Comparison of ENCODE assay signal across 13 cellular contexts in genomic region chr10:6396652-6397051, GRCh38.
DNase-seq lines count a peak whose midpoint lies in the region; ATAC-seq, FAIRE-seq and TF ChIP-seq lines count a peak whose summit lies in the region.
"Had no signal": no experiment of that assay in that cellular context is flagged by ENCODE, and none has a peak within 500 bp of the region (broad histone marks: within the 10 kb centered on the region; RNA-seq: fewer than 3 reads in every experiment).

No MANE protein-coding gene starts in this region.

- H3K4me1 Mint-ChIP-seq in astrocyte (ENCODE audit: low read depth, unreplicated experiment): peaks cover 18% of the 10 kb centered on the region
- peaks cover 16% of the 10 kb centered on the region for H3K4me1 Mint-ChIP-seq in memory B cell

- H3K27ac Mint-ChIP-seq in astrocyte (ENCODE audit: unreplicated experiment) (no peak overlapping the region), memory B cell (peak overlapping the region; percentile 15)

- H3K79me2 ChIP-seq in astrocyte (ENCODE audit: insufficient read depth, low read length): no peaks in the 10 kb centered on the region

- H3K9me3 ChIP-seq in astrocyte (ENCODE audit: insufficient read depth, low read depth, low read length) (no peaks in the 10 kb centered on the region), suprapubic skin (no peaks in the 10 kb centered on the region)
- H3K9me3 ChIP-seq: ascending aorta, mucosa of descending colon had no signal

- H3K27me3 ChIP-seq in astrocyte (ENCODE audit: insufficient read depth, low read length) (no peaks in the 10 kb centered on the region), suprapubic skin (no peaks in the 10 kb centered on the region)
- H3K27me3 ChIP-seq: ascending aorta had no signal

- H3K27me3 Mint-ChIP-seq in astrocyte (ENCODE audit: low read depth, unreplicated experiment) (peaks cover 4% of the 10 kb centered on the region), memory B cell (no peaks in the 10 kb centered on the region)

- no peak overlapping the region for H2AFZ ChIP-seq in astrocyte (ENCODE audit: low read depth, low read length)

- no peak for FAIRE-seq in astrocyte (lab: Jason Lieb, UNC)
- FAIRE-seq: endometrium had no signal

- 55% methylated on average over 4 of the region's 4 CpGs for WGBS in suprapubic skin

- ATAC-seq in memory B cell (ENCODE audit: low read depth) (no peak), HG03280 (IDR thresholded peaks at IDR 0.05; ENCODE audit: unreplicated experiment) (no peak)
- ATAC-seq: mucosa of descending colon had no signal

- DNase-seq in ELR (ENCODE audit: low read depth) (peak; percentile 64), NB4 (ENCODE audit: low read depth) (peak; percentile 90), astrocyte (ENCODE audit: low read depth) (peak; percentile 74), memory B cell (ENCODE audit: low spot score in 2 of 2) (no peak), LoVo (ENCODE audit: low spot score) (no peak), suprapubic skin (ENCODE audit: low spot score in 2 of 2) (no peak), hepatic stellate cell (ENCODE audit: low spot score) (no peak)
- DNase-seq: activated CD4-positive, CD25-positive, alpha-beta regulatory T cell; mucosa of descending colon; NCI-H524 treated with DMSO at 0.1 percent for 48 hours had no signal

- H3K36me3 Mint-ChIP-seq in astrocyte (ENCODE audit: low read depth, unreplicated experiment) (no peaks in the 10 kb centered on the region), memory B cell (no peaks in the 10 kb centered on the region)

- H3K9ac ChIP-seq in astrocyte (ENCODE audit: low read length): no peak overlapping the region

- H3K4me2 ChIP-seq in astrocyte (ENCODE audit: low read length): no peak overlapping the region

- H3K9me3 Mint-ChIP-seq in astrocyte (ENCODE audit: unreplicated experiment) (no peaks in the 10 kb centered on the region), memory B cell (no peaks in the 10 kb centered on the region)

- peaks cover 12% of the 10 kb centered on the region for H3K4me1 ChIP-seq in astrocyte (ENCODE audit: insufficient read depth, low read length)
- H3K4me1 ChIP-seq in suprapubic skin: peaks cover 8% of the 10 kb centered on the region

- H3K4me3 ChIP-seq in NB4 (ENCODE audit: low read depth, low read length) (no peak overlapping the region), astrocyte (ENCODE audit: insufficient read depth, low read depth, low read length) (no peak overlapping the region), suprapubic skin (no peak overlapping the region)
- H3K4me3 ChIP-seq: ascending aorta, mucosa of descending colon had no signal

- H4K20me1 ChIP-seq in astrocyte (ENCODE audit: insufficient read depth, low read length): no peaks in the 10 kb centered on the region

- TF ChIP-seq POLR2A in NB4 (IDR thresholded peaks at IDR 0.05; ENCODE audit: extremely low read depth, insufficient read length) (no peak), suprapubic skin (IDR thresholded peaks at IDR 0.05) (no peak)

- no peak for TF ChIP-seq CTCF in NB4 (IDR thresholded peaks at IDR 0.05; ENCODE audit: low read depth, low read length)
- no peak for TF ChIP-seq CTCF in astrocyte (IDR thresholded peaks at IDR 0.05; ENCODE audit: insufficient read depth, low read depth, low read length)
- TF ChIP-seq CTCF in suprapubic skin (IDR thresholded peaks at IDR 0.05): no peak

- no peak for TF ChIP-seq EP300 in suprapubic skin (IDR thresholded peaks at IDR 0.05)

- H3K27ac ChIP-seq in astrocyte (ENCODE audit: low read depth, low read length) (no peak overlapping the region), suprapubic skin (no peak overlapping the region)
- H3K27ac ChIP-seq: ascending aorta had no signal

- H3K4me3 Mint-ChIP-seq in astrocyte (ENCODE audit: unreplicated experiment) (no peak overlapping the region), memory B cell (no peak overlapping the region)

- H3K36me3 ChIP-seq in astrocyte (ENCODE audit: insufficient read depth, low read length) (no peaks in the 10 kb centered on the region), suprapubic skin (no peaks in the 10 kb centered on the region)
- H3K36me3 ChIP-seq: ascending aorta had no signal

Comparison
In these comparisons a context has a peak if more than half of its experiments do, and no peak if none do; other contexts are left out.
1. DNase-seq: peak in ELR (single experiment), NB4 (single experiment) and astrocyte (single experiment); none in memory B cell (0 of 2), LoVo (single experiment), suprapubic skin (0 of 2) and hepatic stellate cell (single experiment).